ENCODE assay signal across 1 cellular context in the genomic region with DNA sequence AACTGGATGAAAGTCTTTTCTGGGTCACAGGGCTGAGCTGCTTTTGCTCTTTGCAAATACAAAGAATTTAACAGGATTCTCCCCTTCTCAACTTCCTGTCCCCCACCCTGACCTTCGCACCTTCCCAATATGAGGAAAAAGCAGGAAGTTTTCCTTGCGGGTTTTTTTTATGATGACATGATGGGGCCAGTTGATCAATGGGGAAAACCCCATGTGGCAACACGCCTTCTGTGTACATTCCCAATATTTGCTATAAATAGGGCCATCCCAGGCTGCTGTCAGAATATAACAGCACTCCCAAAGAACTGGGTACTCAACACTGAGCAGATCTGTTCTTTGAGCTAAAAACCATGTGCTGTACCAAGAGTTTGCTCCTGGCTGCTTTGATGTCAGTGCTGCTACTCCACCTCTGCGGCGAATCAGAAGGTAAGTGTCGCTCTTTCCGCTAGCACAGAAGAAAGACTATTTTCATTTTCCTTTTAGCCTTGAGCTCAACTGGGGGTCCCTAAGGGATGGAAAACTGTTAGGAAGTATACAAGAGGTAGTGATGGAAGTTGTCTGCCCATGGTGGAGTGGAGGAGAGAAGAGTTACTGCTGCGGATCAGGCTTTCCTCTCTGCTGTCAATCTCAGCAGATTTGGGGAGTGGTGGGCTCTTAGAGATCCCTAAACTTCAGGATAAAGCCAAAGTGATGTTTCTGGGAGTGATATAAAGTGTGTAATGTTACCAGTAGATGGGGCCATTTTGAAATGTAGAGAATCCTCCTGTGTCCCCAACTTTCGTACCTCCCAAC.
A peak's percentile ranks its signal among the peaks of the same experiment; 100 is the strongest.
TF ChIP-seq lines count a peak whose summit lies in the region.

A gene with protein sequence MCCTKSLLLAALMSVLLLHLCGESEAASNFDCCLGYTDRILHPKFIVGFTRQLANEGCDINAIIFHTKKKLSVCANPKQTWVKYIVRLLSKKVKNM (plus strand): TSS at position 281 of the 792 bp plus-strand sequence. CDS start 70 bp downstream, at position 351.

TF ChIP-seq in HepG2, 621 proteins besides CTCF, POLR2A, EP300 and RAD21 (continued from another document and continues in another):
- TF ChIP-seq MAFF (IDR thresholded peaks at IDR 0.05; ENCODE audit: low read depth, low read length) (peak; percentile 14; the same call in 1 of the 2 replicates), ZNF775 (CRISPR knock-in tag; IDR thresholded peaks at IDR 0.05; ENCODE audit: borderline replicate concordance) (no peak), CC2D1A (CRISPR knock-in tag; IDR thresholded peaks at IDR 0.05) (0 out of 2 replicates have a peak, but pooled peaks have one; percentile 7), NCOA2 (CRISPR knock-in tag; IDR thresholded peaks at IDR 0.05) (peak; percentile 97), JDP2 (CRISPR knock-in tag; IDR thresholded peaks at IDR 0.05; ENCODE audit: borderline replicate concordance) (no peak; the same call in 1 of the 2 replicates), EHMT2 (IDR thresholded peaks at IDR 0.05; ENCODE audit: borderline replicate concordance, low read depth, low read length) (peak; percentile 96), REXO4 (CRISPR knock-in tag; IDR thresholded peaks at IDR 0.05; ENCODE audit: borderline replicate concordance) (no peak), ZFP36L1 (CRISPR knock-in tag; IDR thresholded peaks at IDR 0.05) (peak; percentile 95), ZNF382 (CRISPR knock-in tag; IDR thresholded peaks at IDR 0.05; ENCODE audit: borderline replicate concordance) (no peak), NR2F6 (IDR thresholded peaks at IDR 0.05) (peak; percentile 95), NR2F6 (CRISPR knock-in tag; IDR thresholded peaks at IDR 0.05) (peak; percentile 90), CHCHD3 (CRISPR knock-in tag; IDR thresholded peaks at IDR 0.05) (no peak), THAP11 (CRISPR knock-in tag; IDR thresholded peaks at IDR 0.05) (peak; percentile 66), MTF1 (CRISPR knock-in tag; IDR thresholded peaks at IDR 0.05) (no peak), ZBTB7A (CRISPR knock-in tag; IDR thresholded peaks at IDR 0.05) (0 out of 2 replicates have a peak, but pooled peaks have one; percentile 55), TMF1 (CRISPR knock-in tag; IDR thresholded peaks at IDR 0.05; ENCODE audit: low read depth) (0 out of 2 replicates have a peak, but pooled peaks have one; percentile 23), ZNF761 (CRISPR knock-in tag; conservative IDR thresholded peaks at IDR 0.05) (peak; percentile 92), XRCC5 (optimal IDR thresholded peaks at IDR 0.05; ENCODE audit: low read length) (no peak), BHLHE40 (IDR thresholded peaks at IDR 0.05; ENCODE audit: low read length) (peak; percentile 36; the same call in 1 of the 2 replicates), SMYD3 (CRISPR knock-in tag; IDR thresholded peaks at IDR 0.05) (0 out of 2 replicates have a peak, but pooled peaks have one; percentile 44), KLF6 (CRISPR knock-in tag; IDR thresholded peaks at IDR 0.05) (peak; percentile 89), ZNF737 (CRISPR knock-in tag; IDR thresholded peaks at IDR 0.05; ENCODE audit: borderline replicate concordance) (no peak), AGO2 (optimal IDR thresholded peaks at IDR 0.05; ENCODE audit: low read depth, low read length) (no peak), ZNF24 (IDR thresholded peaks at IDR 0.05) (no peak), ZNF3 (CRISPR knock-in tag; IDR thresholded peaks at IDR 0.05) (no peak; the same call in 1 of the 2 replicates), ZNF138 (CRISPR knock-in tag; IDR thresholded peaks at IDR 0.05; ENCODE audit: low read depth) (peak; percentile 61; the same call in 1 of the 2 replicates), MED8 (CRISPR knock-in tag; IDR thresholded peaks at IDR 0.05; ENCODE audit: insufficient replicate concordance) (peak; percentile 95), AHR (CRISPR knock-in tag; IDR thresholded peaks at IDR 0.05) (peak; percentile 32; the same call in 1 of the 2 replicates), PTBP1 (IDR thresholded peaks at IDR 0.05; ENCODE audit: low read depth, low read length, poor library complexity, severe bottlenecking) (no peak)
- TF ChIP-seq, protein P1, sequence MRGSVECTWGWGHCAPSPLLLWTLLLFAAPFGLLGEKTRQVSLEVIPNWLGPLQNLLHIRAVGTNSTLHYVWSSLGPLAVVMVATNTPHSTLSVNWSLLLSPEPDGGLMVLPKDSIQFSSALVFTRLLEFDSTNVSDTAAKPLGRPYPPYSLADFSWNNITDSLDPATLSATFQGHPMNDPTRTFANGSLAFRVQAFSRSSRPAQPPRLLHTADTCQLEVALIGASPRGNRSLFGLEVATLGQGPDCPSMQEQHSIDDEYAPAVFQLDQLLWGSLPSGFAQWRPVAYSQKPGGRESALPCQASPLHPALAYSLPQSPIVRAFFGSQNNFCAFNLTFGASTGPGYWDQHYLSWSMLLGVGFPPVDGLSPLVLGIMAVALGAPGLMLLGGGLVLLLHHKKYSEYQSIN (CRISPR knock-in tag; IDR thresholded peaks at IDR 0.05; ENCODE audit: borderline replicate concordance): no peak
- TF ChIP-seq, protein P2, sequence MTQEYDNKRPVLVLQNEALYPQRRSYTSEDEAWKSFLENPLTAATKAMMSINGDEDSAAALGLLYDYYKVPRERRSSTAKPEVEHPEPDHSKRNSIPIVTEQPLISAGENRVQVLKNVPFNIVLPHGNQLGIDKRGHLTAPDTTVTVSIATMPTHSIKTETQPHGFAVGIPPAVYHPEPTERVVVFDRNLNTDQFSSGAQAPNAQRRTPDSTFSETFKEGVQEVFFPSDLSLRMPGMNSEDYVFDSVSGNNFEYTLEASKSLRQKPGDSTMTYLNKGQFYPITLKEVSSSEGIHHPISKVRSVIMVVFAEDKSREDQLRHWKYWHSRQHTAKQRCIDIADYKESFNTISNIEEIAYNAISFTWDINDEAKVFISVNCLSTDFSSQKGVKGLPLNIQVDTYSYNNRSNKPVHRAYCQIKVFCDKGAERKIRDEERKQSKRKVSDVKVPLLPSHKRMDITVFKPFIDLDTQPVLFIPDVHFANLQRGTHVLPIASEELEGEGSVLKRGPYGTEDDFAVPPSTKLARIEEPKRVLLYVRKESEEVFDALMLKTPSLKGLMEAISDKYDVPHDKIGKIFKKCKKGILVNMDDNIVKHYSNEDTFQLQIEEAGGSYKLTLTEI (CRISPR knock-in tag; conservative IDR thresholded peaks at IDR 0.05): no peak
- TF ChIP-seq, protein P3, sequence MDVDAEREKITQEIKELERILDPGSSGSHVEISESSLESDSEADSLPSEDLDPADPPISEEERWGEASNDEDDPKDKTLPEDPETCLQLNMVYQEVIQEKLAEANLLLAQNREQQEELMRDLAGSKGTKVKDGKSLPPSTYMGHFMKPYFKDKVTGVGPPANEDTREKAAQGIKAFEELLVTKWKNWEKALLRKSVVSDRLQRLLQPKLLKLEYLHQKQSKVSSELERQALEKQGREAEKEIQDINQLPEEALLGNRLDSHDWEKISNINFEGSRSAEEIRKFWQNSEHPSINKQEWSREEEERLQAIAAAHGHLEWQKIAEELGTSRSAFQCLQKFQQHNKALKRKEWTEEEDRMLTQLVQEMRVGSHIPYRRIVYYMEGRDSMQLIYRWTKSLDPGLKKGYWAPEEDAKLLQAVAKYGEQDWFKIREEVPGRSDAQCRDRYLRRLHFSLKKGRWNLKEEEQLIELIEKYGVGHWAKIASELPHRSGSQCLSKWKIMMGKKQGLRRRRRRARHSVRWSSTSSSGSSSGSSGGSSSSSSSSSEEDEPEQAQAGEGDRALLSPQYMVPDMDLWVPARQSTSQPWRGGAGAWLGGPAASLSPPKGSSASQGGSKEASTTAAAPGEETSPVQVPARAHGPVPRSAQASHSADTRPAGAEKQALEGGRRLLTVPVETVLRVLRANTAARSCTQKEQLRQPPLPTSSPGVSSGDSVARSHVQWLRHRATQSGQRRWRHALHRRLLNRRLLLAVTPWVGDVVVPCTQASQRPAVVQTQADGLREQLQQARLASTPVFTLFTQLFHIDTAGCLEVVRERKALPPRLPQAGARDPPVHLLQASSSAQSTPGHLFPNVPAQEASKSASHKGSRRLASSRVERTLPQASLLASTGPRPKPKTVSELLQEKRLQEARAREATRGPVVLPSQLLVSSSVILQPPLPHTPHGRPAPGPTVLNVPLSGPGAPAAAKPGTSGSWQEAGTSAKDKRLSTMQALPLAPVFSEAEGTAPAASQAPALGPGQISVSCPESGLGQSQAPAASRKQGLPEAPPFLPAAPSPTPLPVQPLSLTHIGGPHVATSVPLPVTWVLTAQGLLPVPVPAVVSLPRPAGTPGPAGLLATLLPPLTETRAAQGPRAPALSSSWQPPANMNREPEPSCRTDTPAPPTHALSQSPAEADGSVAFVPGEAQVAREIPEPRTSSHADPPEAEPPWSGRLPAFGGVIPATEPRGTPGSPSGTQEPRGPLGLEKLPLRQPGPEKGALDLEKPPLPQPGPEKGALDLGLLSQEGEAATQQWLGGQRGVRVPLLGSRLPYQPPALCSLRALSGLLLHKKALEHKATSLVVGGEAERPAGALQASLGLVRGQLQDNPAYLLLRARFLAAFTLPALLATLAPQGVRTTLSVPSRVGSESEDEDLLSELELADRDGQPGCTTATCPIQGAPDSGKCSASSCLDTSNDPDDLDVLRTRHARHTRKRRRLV (CRISPR knock-in tag; IDR thresholded peaks at IDR 0.05): no peak
- TF ChIP-seq, protein P4, sequence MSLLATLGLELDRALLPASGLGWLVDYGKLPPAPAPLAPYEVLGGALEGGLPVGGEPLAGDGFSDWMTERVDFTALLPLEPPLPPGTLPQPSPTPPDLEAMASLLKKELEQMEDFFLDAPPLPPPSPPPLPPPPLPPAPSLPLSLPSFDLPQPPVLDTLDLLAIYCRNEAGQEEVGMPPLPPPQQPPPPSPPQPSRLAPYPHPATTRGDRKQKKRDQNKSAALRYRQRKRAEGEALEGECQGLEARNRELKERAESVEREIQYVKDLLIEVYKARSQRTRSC (CRISPR knock-in tag; IDR thresholded peaks at IDR 0.05; ENCODE audit: low read depth): no peak
- TF ChIP-seq, protein P5, sequence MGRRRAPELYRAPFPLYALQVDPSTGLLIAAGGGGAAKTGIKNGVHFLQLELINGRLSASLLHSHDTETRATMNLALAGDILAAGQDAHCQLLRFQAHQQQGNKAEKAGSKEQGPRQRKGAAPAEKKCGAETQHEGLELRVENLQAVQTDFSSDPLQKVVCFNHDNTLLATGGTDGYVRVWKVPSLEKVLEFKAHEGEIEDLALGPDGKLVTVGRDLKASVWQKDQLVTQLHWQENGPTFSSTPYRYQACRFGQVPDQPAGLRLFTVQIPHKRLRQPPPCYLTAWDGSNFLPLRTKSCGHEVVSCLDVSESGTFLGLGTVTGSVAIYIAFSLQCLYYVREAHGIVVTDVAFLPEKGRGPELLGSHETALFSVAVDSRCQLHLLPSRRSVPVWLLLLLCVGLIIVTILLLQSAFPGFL (CRISPR knock-in tag; IDR thresholded peaks at IDR 0.05): no peak
- TF ChIP-seq, protein P6, sequence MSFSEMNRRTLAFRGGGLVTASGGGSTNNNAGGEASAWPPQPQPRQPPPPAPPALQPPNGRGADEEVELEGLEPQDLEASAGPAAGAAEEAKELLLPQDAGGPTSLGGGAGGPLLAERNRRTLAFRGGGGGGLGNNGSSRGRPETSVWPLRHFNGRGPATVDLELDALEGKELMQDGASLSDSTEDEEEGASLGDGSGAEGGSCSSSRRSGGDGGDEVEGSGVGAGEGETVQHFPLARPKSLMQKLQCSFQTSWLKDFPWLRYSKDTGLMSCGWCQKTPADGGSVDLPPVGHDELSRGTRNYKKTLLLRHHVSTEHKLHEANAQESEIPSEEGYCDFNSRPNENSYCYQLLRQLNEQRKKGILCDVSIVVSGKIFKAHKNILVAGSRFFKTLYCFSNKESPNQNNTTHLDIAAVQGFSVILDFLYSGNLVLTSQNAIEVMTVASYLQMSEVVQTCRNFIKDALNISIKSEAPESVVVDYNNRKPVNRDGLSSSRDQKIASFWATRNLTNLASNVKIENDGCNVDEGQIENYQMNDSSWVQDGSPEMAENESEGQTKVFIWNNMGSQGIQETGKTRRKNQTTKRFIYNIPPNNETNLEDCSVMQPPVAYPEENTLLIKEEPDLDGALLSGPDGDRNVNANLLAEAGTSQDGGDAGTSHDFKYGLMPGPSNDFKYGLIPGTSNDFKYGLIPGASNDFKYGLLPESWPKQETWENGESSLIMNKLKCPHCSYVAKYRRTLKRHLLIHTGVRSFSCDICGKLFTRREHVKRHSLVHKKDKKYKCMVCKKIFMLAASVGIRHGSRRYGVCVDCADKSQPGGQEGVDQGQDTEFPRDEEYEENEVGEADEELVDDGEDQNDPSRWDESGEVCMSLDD (CRISPR knock-in tag; IDR thresholded peaks at IDR 0.05; ENCODE audit: borderline replicate concordance): no peak; the same call in 1 of the 2 replicates
- TF ChIP-seq, protein P7, sequence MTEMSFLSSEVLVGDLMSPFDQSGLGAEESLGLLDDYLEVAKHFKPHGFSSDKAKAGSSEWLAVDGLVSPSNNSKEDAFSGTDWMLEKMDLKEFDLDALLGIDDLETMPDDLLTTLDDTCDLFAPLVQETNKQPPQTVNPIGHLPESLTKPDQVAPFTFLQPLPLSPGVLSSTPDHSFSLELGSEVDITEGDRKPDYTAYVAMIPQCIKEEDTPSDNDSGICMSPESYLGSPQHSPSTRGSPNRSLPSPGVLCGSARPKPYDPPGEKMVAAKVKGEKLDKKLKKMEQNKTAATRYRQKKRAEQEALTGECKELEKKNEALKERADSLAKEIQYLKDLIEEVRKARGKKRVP (CRISPR knock-in tag; IDR thresholded peaks at IDR 0.05): peak in 1 of 2 experiments; percentile 96; a peak in 2 of 4 replicates
- TF ChIP-seq, protein P8, sequence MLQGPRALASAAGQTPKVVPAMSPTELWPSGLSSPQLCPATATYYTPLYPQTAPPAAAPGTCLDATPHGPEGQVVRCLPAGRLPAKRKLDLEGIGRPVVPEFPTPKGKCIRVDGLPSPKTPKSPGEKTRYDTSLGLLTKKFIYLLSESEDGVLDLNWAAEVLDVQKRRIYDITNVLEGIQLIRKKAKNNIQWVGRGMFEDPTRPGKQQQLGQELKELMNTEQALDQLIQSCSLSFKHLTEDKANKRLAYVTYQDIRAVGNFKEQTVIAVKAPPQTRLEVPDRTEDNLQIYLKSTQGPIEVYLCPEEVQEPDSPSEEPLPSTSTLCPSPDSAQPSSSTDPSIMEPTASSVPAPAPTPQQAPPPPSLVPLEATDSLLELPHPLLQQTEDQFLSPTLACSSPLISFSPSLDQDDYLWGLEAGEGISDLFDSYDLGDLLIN (CRISPR knock-in tag; IDR thresholded peaks at IDR 0.05; ENCODE audit: borderline replicate concordance): no peak
- TF ChIP-seq, protein P9, sequence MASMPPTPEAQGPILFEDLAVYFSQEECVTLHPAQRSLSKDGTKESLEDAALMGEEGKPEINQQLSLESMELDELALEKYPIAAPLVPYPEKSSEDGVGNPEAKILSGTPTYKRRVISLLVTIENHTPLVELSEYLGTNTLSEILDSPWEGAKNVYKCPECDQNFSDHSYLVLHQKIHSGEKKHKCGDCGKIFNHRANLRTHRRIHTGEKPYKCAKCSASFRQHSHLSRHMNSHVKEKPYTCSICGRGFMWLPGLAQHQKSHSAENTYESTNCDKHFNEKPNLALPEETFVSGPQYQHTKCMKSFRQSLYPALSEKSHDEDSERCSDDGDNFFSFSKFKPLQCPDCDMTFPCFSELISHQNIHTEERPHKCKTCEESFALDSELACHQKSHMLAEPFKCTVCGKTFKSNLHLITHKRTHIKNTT (CRISPR knock-in tag; IDR thresholded peaks at IDR 0.05): no peak
- TF ChIP-seq, protein P10, sequence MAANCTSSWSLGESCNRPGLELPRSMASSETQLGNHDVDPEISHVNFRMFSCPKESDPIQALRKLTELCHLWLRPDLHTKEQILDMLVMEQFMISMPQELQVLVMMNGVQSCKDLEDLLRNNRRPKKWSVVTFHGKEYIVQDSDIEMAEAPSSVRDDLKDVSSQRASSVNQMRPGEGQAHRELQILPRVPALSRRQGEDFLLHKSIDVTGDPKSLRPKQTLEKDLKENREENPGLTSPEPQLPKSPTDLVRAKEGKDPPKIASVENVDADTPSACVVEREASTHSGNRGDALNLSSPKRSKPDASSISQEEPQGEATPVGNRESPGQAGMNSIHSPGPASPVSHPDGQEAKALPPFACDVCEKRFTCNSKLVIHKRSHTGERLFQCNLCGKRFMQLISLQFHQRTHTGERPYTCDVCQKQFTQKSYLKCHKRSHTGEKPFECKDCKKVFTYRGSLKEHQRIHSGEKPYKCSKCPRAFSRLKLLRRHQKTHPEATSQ (CRISPR knock-in tag; IDR thresholded peaks at IDR 0.05; ENCODE audit: borderline replicate concordance): 0 out of 2 replicates have a peak, but pooled peaks have one; percentile 52
